24 cellular contexts compared by ENCODE assay signal in the genomic region with DNA sequence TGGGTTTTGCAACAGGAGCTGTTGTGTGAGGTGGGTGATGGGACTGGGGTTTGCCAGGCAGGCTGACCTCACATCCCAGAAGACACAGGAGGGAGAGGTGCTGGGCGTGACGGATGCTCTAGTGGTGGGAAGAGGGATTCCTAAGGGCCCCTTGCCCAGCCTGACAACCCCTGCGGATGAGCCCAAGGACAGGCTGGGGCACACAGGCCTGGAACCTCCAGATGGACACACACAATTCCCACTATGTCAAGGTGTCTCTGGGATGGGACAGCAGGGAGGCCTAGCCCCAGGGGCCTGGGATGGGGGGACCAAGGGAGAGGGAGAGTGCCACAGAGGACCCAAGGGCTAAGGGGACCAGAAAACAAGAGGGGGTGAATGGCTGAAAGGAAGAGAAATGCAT.
"Had no signal": no experiment of that assay in that cellular context is flagged by ENCODE, and none has a peak within 500 bp of the region (broad histone marks: within the 10 kb centered on the region; RNA-seq: fewer than 3 reads in every experiment).

No MANE protein-coding gene starts in this region.

- H3K9me3 Mint-ChIP-seq: nephron progenitor cell; stimulated activated naive CD8-positive, alpha-beta T cell treated with anti-CD3 and anti-CD28 coated beads, Interleukin-15, Interleukin-2, amounts not matched to agents 100 ng/mL and 50 ng/mL, for 24 hours; type B pancreatic cell had no signal

- H3K27ac ChIP-seq: epithelial cell of prostate, esophagus muscularis mucosa, gastrocnemius medialis, heart right ventricle, neutrophil, psoas muscle, right lobe of liver, thyroid gland had no signal

- H3K4me1 ChIP-seq: esophagus muscularis mucosa, gastrocnemius medialis, heart right ventricle, psoas muscle, right lobe of liver, thyroid gland had no signal

- H3K36me3 ChIP-seq: esophagus muscularis mucosa, gastrocnemius medialis, heart right ventricle, neutrophil, right lobe of liver, thyroid gland had no signal

- H3K4me3 ChIP-seq: esophagus muscularis mucosa, gastrocnemius medialis, heart right ventricle, lung, psoas muscle, right lobe of liver, thyroid gland had no signal

- H3K27me3 Mint-ChIP-seq: stimulated activated naive CD8-positive, alpha-beta T cell treated with anti-CD3 and anti-CD28 coated beads, Interleukin-15, Interleukin-2, amounts not matched to agents 100 ng/mL and 50 ng/mL, for 24 hours had no signal

- DNase-seq: cortex of kidney; effector memory CD4-positive, alpha-beta T cell; gastrocnemius medialis; heart right ventricle; left colon; left ventricle myocardium superior; mesenchymal stem cell; naive thymus-derived CD4-positive, alpha-beta T cell; nephron progenitor cell; psoas muscle; retina; right lobe of liver; stimulated activated CD4-positive, alpha-beta T cell treated with anti-CD3 and anti-CD28 coated beads, Interleukin-4, amount 100 ng/mL, for 1 hour; stimulated activated CD8-positive, alpha-beta memory T cell treated with anti-CD3 and anti-CD28 coated beads, Interleukin-4, amount 100 ng/mL, for 48 hours; thyroid gland had no signal

- H3K4me3 Mint-ChIP-seq: naive thymus-derived CD4-positive, alpha-beta T cell; nephron progenitor cell; stimulated activated effector memory CD8-positive, alpha-beta T cell treated with anti-CD3 and anti-CD28 coated beads, Interleukin-12 subunit alpha, Interleukin-12 subunit beta, amount 100 ng/mL, for 72 hours; stimulated activated naive CD8-positive, alpha-beta T cell treated with anti-CD3 and anti-CD28 coated beads, Interleukin-15, Interleukin-2, amounts not matched to agents 100 ng/mL and 50 ng/mL, for 24 hours; type B pancreatic cell had no signal

- H3K27ac Mint-ChIP-seq: naive thymus-derived CD4-positive, alpha-beta T cell; stimulated activated effector memory CD8-positive, alpha-beta T cell treated with anti-CD3 and anti-CD28 coated beads, Interleukin-12 subunit alpha, Interleukin-12 subunit beta, amount 100 ng/mL, for 72 hours; stimulated activated naive CD8-positive, alpha-beta T cell treated with anti-CD3 and anti-CD28 coated beads, Interleukin-15, Interleukin-2, amounts not matched to agents 100 ng/mL and 50 ng/mL, for 24 hours; type B pancreatic cell had no signal

- H3K27me3 ChIP-seq: gastrocnemius medialis, neutrophil, right lobe of liver, thyroid gland had no signal

- H3K36me3 Mint-ChIP-seq: naive thymus-derived CD4-positive, alpha-beta T cell; stimulated activated effector memory CD8-positive, alpha-beta T cell treated with anti-CD3 and anti-CD28 coated beads, Interleukin-12 subunit alpha, Interleukin-12 subunit beta, amount 100 ng/mL, for 72 hours; type B pancreatic cell had no signal

- ATAC-seq: gastrocnemius medialis; heart right ventricle; left colon; left ventricle myocardium superior; naive thymus-derived CD4-positive, alpha-beta T cell; psoas muscle; right lobe of liver; stimulated activated effector memory CD8-positive, alpha-beta T cell treated with anti-CD3 and anti-CD28 coated beads, Interleukin-12 subunit alpha, Interleukin-12 subunit beta, amount 100 ng/mL, for 72 hours had no signal

- H3K9me3 ChIP-seq: esophagus muscularis mucosa, gastrocnemius medialis, heart right ventricle, neutrophil, psoas muscle, right lobe of liver, thyroid gland had no signal

- H3K4me1 Mint-ChIP-seq: naive thymus-derived CD4-positive, alpha-beta T cell; stimulated activated effector memory CD8-positive, alpha-beta T cell treated with anti-CD3 and anti-CD28 coated beads, Interleukin-12 subunit alpha, Interleukin-12 subunit beta, amount 100 ng/mL, for 72 hours had no signal

- FAIRE-seq: keratinocyte, urothelium cell line had no signal
